In the genomic region with DNA sequence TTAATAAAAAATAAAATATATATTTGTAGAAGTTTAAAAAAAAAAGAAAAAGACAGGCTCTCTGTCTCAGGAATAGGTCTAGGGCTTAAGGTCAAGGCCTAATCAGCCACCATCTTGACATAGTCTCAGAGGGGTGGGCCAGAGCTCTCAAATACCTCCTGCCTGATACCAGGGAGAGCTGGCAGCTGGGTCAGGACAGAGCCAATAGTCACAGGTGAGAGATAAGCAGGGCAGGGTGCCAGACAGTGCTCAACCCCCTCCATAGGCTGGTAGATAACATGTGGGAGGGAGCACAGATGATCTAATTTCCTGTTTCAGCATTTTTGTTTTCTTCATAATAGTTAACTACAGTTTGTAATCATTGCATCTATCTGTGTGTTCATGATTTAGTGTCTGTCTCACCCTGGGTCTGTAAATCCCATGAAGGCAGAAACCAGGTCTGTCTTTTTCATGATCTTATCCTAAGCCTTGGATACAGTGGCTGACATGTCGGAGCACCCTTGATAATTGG, we compare ENCODE assay signal across 13 cellular contexts.
"Had no signal": no experiment of that assay in that cellular context is flagged by ENCODE, and none has a peak within 500 bp of the region (broad histone marks: within the 10 kb centered on the region; RNA-seq: fewer than 3 reads in every experiment).

No MANE protein-coding gene starts in this region.

- DNase-seq: activated CD4-positive, alpha-beta T cell treated with anti-CD3 and anti-CD28 coated beads, Interleukin-2, amount 50 U/mL, for 48 hours; activated effector memory CD4-positive, alpha-beta T cell treated with anti-CD3 and anti-CD28 coated beads, Interleukin-2, amount 50 U/mL, for 16 hours; activated T-cell treated with anti-CD3 and anti-CD28 coated beads, Interleukin-2, amount 50 U/mL, for 4 hours; foreskin melanocyte; head of caudate nucleus; left colon; naive B cell; small intestine; stomach had no signal

- H3K4me3 ChIP-seq: lung, right atrium auricular region, stomach, thoracic aorta had no signal

- H3K27ac ChIP-seq: right atrium auricular region, stomach, thoracic aorta had no signal

- H3K27me3 ChIP-seq: right atrium auricular region had no signal

- ATAC-seq: activated CD4-positive, CD25-positive, alpha-beta regulatory T cell treated with anti-CD3 and anti-CD28 coated beads, Interleukin-2, amount 50 U/mL, for 24 hours; activated T-cell treated with anti-CD3 and anti-CD28 coated beads, Interleukin-2, amount 50 U/mL, for 4 hours; left colon had no signal
